Comparison of ENCODE assay signal across 8 cellular contexts in genomic region chr2:221994926-221995325, GRCh38.
"Had no signal": no experiment of that assay in that cellular context is flagged by ENCODE, and none has a peak within 500 bp of the region (broad histone marks: within the 10 kb centered on the region; RNA-seq: fewer than 3 reads in every experiment).

No MANE protein-coding gene starts in this region.

- DNase-seq: GDM1, GF-D8 had no signal

- H3K4me3 ChIP-seq: GM12878 had no signal

- ATAC-seq: GM12878 had no signal

- FAIRE-seq: G401.6, GM12878, GM12891, GM12892, GM18507, GM19239 had no signal
